ENCODE assay signal across 16 cellular contexts in the genomic region with DNA sequence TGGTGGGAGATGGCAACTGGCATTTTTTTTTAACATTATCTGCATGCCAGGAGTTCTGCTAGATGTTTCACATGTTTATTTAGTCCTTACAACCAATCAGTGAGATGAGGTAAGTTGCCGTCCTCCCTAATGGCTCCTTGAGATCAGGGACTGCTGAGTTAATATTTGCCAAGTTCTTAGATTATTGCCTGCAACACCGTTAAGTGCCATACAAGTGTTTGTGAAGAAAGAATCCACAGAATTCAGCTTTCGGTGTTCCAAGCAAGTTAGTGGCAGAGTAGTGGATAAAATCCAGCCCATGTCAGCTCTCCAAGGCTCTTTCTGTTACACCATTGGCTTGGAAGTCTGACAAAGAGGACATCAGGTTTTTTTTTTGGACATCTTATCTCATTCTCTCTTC.
DNase-seq lines count a peak whose midpoint lies in the region; ATAC-seq and TF ChIP-seq lines count a peak whose summit lies in the region.
"Had no signal": no experiment of that assay in that cellular context is flagged by ENCODE, and none has a peak within 500 bp of the region (broad histone marks: within the 10 kb centered on the region; RNA-seq: fewer than 3 reads in every experiment).

No MANE protein-coding gene starts in this region.

- POLR2A ChIA-PET in CD8-positive, alpha-beta T cell (lab: Charles Lee): no interaction called here
- POLR2A ChIA-PET in activated CD4-positive, alpha-beta T cell treated with anti-CD3 and anti-CD28 coated beads, Interleukin-2, amount 10 ng/mL, durations not matched to agents 7 days and 5 days (lab: Charles Lee): no interaction called here

- no peaks in the 10 kb centered on the region for H3K36me3 ChIP-seq in lower lobe of right lung
- H3K36me3 ChIP-seq in Karpas-422 (ENCODE audit: insufficient read depth, low read length): no peaks in the 10 kb centered on the region
- H3K36me3 ChIP-seq in CD8-positive, alpha-beta T cell (ENCODE audit: insufficient read depth, low read length): no peaks in the 10 kb centered on the region
- H3K36me3 ChIP-seq: MG63, SJSA1 had no signal

- peaks cover 12% of the 10 kb centered on the region for H3K4me1 Mint-ChIP-seq in progenitor cell of endocrine pancreas (ENCODE audit: low read depth)
- no peaks in the 10 kb centered on the region for H3K4me1 Mint-ChIP-seq in CD8-positive, alpha-beta T cell (ENCODE audit: low read depth)
- no peaks in the 10 kb centered on the region for H3K4me1 Mint-ChIP-seq in activated CD4-positive, alpha-beta T cell treated with anti-CD3 and anti-CD28 coated beads, Interleukin-2, amount 10 ng/mL, durations not matched to agents 7 days and 5 days

- DNase-seq in DMS79 (lab: John Stamatoyannopoulos, UW) (peak; percentile 92), NCI-H2029 treated with DMSO at 0.1 percent for 48 hours (lab: John Stamatoyannopoulos, UW) (peak; percentile 45), NCI-H69 (lab: John Stamatoyannopoulos, UW) (peak; percentile 5), lower lobe of right lung (no peak), progenitor cell of endocrine pancreas (ENCODE audit: low spot score, unreplicated experiment) (no peak), Karpas-422 (no peak)
- DNase-seq in CD8-positive, alpha-beta T cell: no peak
- DNase-seq in activated CD4-positive, alpha-beta T cell treated with anti-CD3 and anti-CD28 coated beads, Interleukin-2, amount 10 ng/mL, durations not matched to agents 7 days and 5 days: no peak
- DNase-seq: DMS53, MG63, NCI-H1436, NCI-H2081 treated with DMSO at 0.1 percent for 48 hours, NCI-H2227 treated with DMSO at 0.1 percent for 48 hours had no signal

- CTCF ChIA-PET in CD8-positive, alpha-beta T cell (lab: Charles Lee): no interaction called here
- CTCF ChIA-PET in activated CD4-positive, alpha-beta T cell treated with anti-CD3 and anti-CD28 coated beads, Interleukin-2, amount 10 ng/mL, durations not matched to agents 7 days and 5 days (lab: Charles Lee): no interaction called here

- H3K36me3 Mint-ChIP-seq in progenitor cell of endocrine pancreas (ENCODE audit: insufficient read depth): no peaks in the 10 kb centered on the region
- H3K36me3 Mint-ChIP-seq in CD8-positive, alpha-beta T cell: no peaks in the 10 kb centered on the region
- H3K36me3 Mint-ChIP-seq in activated CD4-positive, alpha-beta T cell treated with anti-CD3 and anti-CD28 coated beads, Interleukin-2, amount 10 ng/mL, durations not matched to agents 7 days and 5 days (ENCODE audit: low read depth): no peaks in the 10 kb centered on the region

- no peaks in the 10 kb centered on the region for H3K79me2 ChIP-seq in Karpas-422 (ENCODE audit: low read length)

- H3K4me1 ChIP-seq in lower lobe of right lung: no peaks in the 10 kb centered on the region
- no peaks in the 10 kb centered on the region for H3K4me1 ChIP-seq in Karpas-422 (ENCODE audit: low read length)
- no peaks in the 10 kb centered on the region for H3K4me1 ChIP-seq in CD8-positive, alpha-beta T cell (ENCODE audit: insufficient read depth, low read length)
- H3K4me1 ChIP-seq: SJSA1 had no signal

- no peak overlapping the region for H3K9ac ChIP-seq in Karpas-422 (ENCODE audit: low read length)

- no peaks in the 10 kb centered on the region for H4K20me1 ChIP-seq in Karpas-422 (ENCODE audit: insufficient read depth, low read depth, low read length)

- no peaks in the 10 kb centered on the region for H3K9me2 ChIP-seq in Karpas-422 (replicated peaks; ENCODE audit: insufficient read depth, low read length)

- no peaks in the 10 kb centered on the region for H3K9me3 Mint-ChIP-seq in progenitor cell of endocrine pancreas (ENCODE audit: low read depth)
- H3K9me3 Mint-ChIP-seq in CD8-positive, alpha-beta T cell: no peaks in the 10 kb centered on the region
- H3K9me3 Mint-ChIP-seq in activated CD4-positive, alpha-beta T cell treated with anti-CD3 and anti-CD28 coated beads, Interleukin-2, amount 10 ng/mL, durations not matched to agents 7 days and 5 days: no peaks in the 10 kb centered on the region

- ATAC-seq in lower lobe of right lung: peak; percentile 88 to 95
- no peak for ATAC-seq in CD8-positive, alpha-beta T cell
- ATAC-seq: Right ventricle myocardium inferior had no signal

- no peak overlapping the region for H2AFZ ChIP-seq in Karpas-422 (ENCODE audit: low read length)

- H3K27me3 Mint-ChIP-seq in progenitor cell of endocrine pancreas: peaks cover 12% of the 10 kb centered on the region
- H3K27me3 Mint-ChIP-seq in CD8-positive, alpha-beta T cell (ENCODE audit: low read depth): no peaks in the 10 kb centered on the region
- H3K27me3 Mint-ChIP-seq in activated CD4-positive, alpha-beta T cell treated with anti-CD3 and anti-CD28 coated beads, Interleukin-2, amount 10 ng/mL, durations not matched to agents 7 days and 5 days: no peaks in the 10 kb centered on the region

- no peak overlapping the region for H3K4me3 Mint-ChIP-seq in progenitor cell of endocrine pancreas (ENCODE audit: low read depth)
- no peak overlapping the region for H3K4me3 Mint-ChIP-seq in CD8-positive, alpha-beta T cell
- no peak overlapping the region for H3K4me3 Mint-ChIP-seq in activated CD4-positive, alpha-beta T cell treated with anti-CD3 and anti-CD28 coated beads, Interleukin-2, amount 10 ng/mL, durations not matched to agents 7 days and 5 days

- no peaks in the 10 kb centered on the region for H3K27me3 ChIP-seq in lower lobe of right lung (ENCODE audit: low read depth)
- H3K27me3 ChIP-seq in Karpas-422 (ENCODE audit: low read length): no peaks in the 10 kb centered on the region
- no peaks in the 10 kb centered on the region for H3K27me3 ChIP-seq in CD8-positive, alpha-beta T cell (ENCODE audit: insufficient read depth, low read length)
- H3K27me3 ChIP-seq: MG63, SJSA1 had no signal

- H3K4me3 ChIP-seq in lower lobe of right lung: no peak overlapping the region
- H3K4me3 ChIP-seq in Karpas-422 (ENCODE audit: low read length): no peak overlapping the region
- H3K4me3 ChIP-seq in CD8-positive, alpha-beta T cell (ENCODE audit: low read depth, low read length): no peak overlapping the region
- H3K4me3 ChIP-seq: MG63, SJSA1 had no signal

- no peak overlapping the region for H3K4me2 ChIP-seq in Karpas-422 (ENCODE audit: low read depth, low read length, poor library complexity, severe bottlenecking)

- TF ChIP-seq CTCF in lower lobe of right lung (IDR thresholded peaks at IDR 0.05): no peak
- no peak for TF ChIP-seq CTCF in progenitor cell of endocrine pancreas (IDR thresholded peaks at IDR 0.05; ENCODE audit: unreplicated experiment)
- no peak for TF ChIP-seq CTCF in CD8-positive, alpha-beta T cell (IDR thresholded peaks at IDR 0.05)

- no peak overlapping the region for H3K27ac ChIP-seq in lower lobe of right lung
- no peak overlapping the region for H3K27ac ChIP-seq in Karpas-422 (ENCODE audit: low read length)
- H3K27ac ChIP-seq in CD8-positive, alpha-beta T cell (ENCODE audit: low read depth, low read length): no peak overlapping the region
- H3K27ac ChIP-seq: C4-2B, SJSA1 had no signal

- intact Hi-C loops in lower lobe of right lung (cut with DNase I): no loop called here
- intact Hi-C loops in CD8-positive, alpha-beta T cell (cut with DNase I, micrococcal nuclease): no loop called here

- H3K27ac Mint-ChIP-seq in progenitor cell of endocrine pancreas: no peak overlapping the region
- H3K27ac Mint-ChIP-seq in CD8-positive, alpha-beta T cell: no peak overlapping the region
- no peak overlapping the region for H3K27ac Mint-ChIP-seq in activated CD4-positive, alpha-beta T cell treated with anti-CD3 and anti-CD28 coated beads, Interleukin-2, amount 10 ng/mL, durations not matched to agents 7 days and 5 days

- H3K9me3 ChIP-seq in lower lobe of right lung: no peaks in the 10 kb centered on the region
- no peaks in the 10 kb centered on the region for H3K9me3 ChIP-seq in Karpas-422 (ENCODE audit: low read length)
- H3K9me3 ChIP-seq in CD8-positive, alpha-beta T cell (ENCODE audit: low read length): no peaks in the 10 kb centered on the region
- H3K9me3 ChIP-seq: SJSA1 had no signal

Comparison
In these comparisons a context has a peak if more than half of its experiments do, and no peak if none do; other contexts are left out.
1. DNase-seq: peak in DMS79 (single experiment), NCI-H2029 treated with DMSO at 0.1 percent for 48 hours (single experiment) and NCI-H69 (single experiment); none in lower lobe of right lung (single experiment), progenitor cell of endocrine pancreas (single experiment), Karpas-422 (single experiment), CD8-positive, alpha-beta T cell (0 of 7) and activated CD4-positive, alpha-beta T cell treated with anti-CD3 and anti-CD28 coated beads, Interleukin-2, amount 10 ng/mL, durations not matched to agents 7 days and 5 days (single experiment).